In genomic region chr1:53471000-53471399, GRCh38 we compare ENCODE assay signal across 25 cellular contexts. TPM values are rescaled to one million over a fixed set of nuclear protein-coding genes. Genes with fewer than 3 reads are reported as not detected.
"Had no signal": no experiment of that assay in that cellular context is flagged by ENCODE, and none has a peak within 500 bp of the region (broad histone marks: within the 10 kb centered on the region; RNA-seq: fewer than 3 reads in every experiment).

No MANE protein-coding gene starts in this region.

- H3K9ac ChIP-seq: SK-N-SH had no signal

- H3K9me3 ChIP-seq: SK-N-SH had no signal

- DNase-seq: KBM-7; NCI-H1092; NCI-H1105 treated with DMSO at 0.1 percent for 48 hours; NCI-H1417 treated with DMSO at 0.1 percent for 48 hours; NCI-H146; NCI-H1694 treated with DMSO at 0.1 percent for 48 hours; NCI-H1930; NCI-H2081; NCI-H2107; NCI-H2227 treated with DMSO at 0.1 percent for 48 hours; NCI-H510A; NCI-H524 treated with DMSO at 0.1 percent for 48 hours; NCI-H69; NCI-H774; NK-92 treated with Interleukin-12 subunit alpha and Interleukin-12 subunit beta, amount 100 ng/mL, for 24 hours; PC-3; SHP77; SK-N-SH; SW 1271 had no signal

- H3K4me2 ChIP-seq: SK-N-SH had no signal

- H3K27ac ChIP-seq: RWPE1 had no signal

RNA-seq across cellular contexts. Expression of gene DMRTB1, which starts 11.8 kb away (rescaled TPM):
- total RNA-seq: HT-29, LHCN-M2, MCF 10A, OCI-LY7, PC-3, SK-MEL-5 had no signal
- polyA plus RNA-seq: SK-N-SH had no signal
